20 cellular contexts compared by ENCODE assay signal in genomic region chr5:76165961-76166360, GRCh38.
DNase-seq lines count a peak whose midpoint lies in the region; ATAC-seq and TF ChIP-seq lines count a peak whose summit lies in the region.
"Had no signal": no experiment of that assay in that cellular context is flagged by ENCODE, and none has a peak within 500 bp of the region (broad histone marks: within the 10 kb centered on the region; RNA-seq: fewer than 3 reads in every experiment).

No MANE protein-coding gene starts in this region.

- H2BK5ac ChIP-seq in mesendoderm (ENCODE audit: low read length): no peak overlapping the region

- H3K27me3 ChIP-seq in SJSA1 (replicated peaks) (no peaks in the 10 kb centered on the region; the same call in 1 of the 2 replicates), mesendoderm (ENCODE audit: insufficient read depth, low read length, poor library complexity) (no peaks in the 10 kb centered on the region)
- H3K27me3 ChIP-seq: BLaER1 treated with 17β-estradiol and CSF1 and Interleukin-3, amounts not matched to agents 10 nM and 100 nM had no signal

- no peak overlapping the region for H3K18ac ChIP-seq in mesendoderm (ENCODE audit: low read length)

- no peaks in the 10 kb centered on the region for H3K79me1 ChIP-seq in mesendoderm (ENCODE audit: low read length)

- H3K4ac ChIP-seq in mesendoderm (ENCODE audit: low read depth, low read length): no peak overlapping the region

- H3K27ac Mint-ChIP-seq in CD14-positive monocyte: no peak overlapping the region
- H3K27ac Mint-ChIP-seq: B cell; CD4-positive, CD25-positive, alpha-beta regulatory T cell; CD8-positive, alpha-beta memory T cell; GM23338 had no signal

- TF ChIP-seq CTCF in AG04449 (IDR thresholded peaks at IDR 0.05; ENCODE audit: insufficient read depth, low read length, missing control alignments) (no peak), CD14-positive monocyte (IDR thresholded peaks at IDR 0.05) (no peak)

- no peaks in the 10 kb centered on the region for H3K4me1 Mint-ChIP-seq in CD14-positive monocyte
- H3K4me1 Mint-ChIP-seq: B cell; CD4-positive, CD25-positive, alpha-beta regulatory T cell; CD8-positive, alpha-beta memory T cell; GM23338; IgD-negative memory B cell had no signal

- H3K36me3 Mint-ChIP-seq in CD14-positive monocyte: no peaks in the 10 kb centered on the region
- H3K36me3 Mint-ChIP-seq: IgD-negative memory B cell had no signal

- H3K4me3 Mint-ChIP-seq in CD14-positive monocyte: no peak overlapping the region
- H3K4me3 Mint-ChIP-seq: B cell; CD4-positive, CD25-positive, alpha-beta regulatory T cell; CD8-positive, alpha-beta memory T cell; GM23338; IgD-negative memory B cell had no signal

- no peak for ATAC-seq in GM18520 (IDR thresholded peaks at IDR 0.05; ENCODE audit: unreplicated experiment)
- ATAC-seq: GM23338, HCT116 had no signal

- no peak overlapping the region for H3K4me2 ChIP-seq in mesendoderm (ENCODE audit: low read length)
- H3K4me2 ChIP-seq: BLaER1 treated with 17β-estradiol and CSF1 and Interleukin-3, amounts not matched to agents 10 nM and 100 nM; GM23338 had no signal

- peaks cover 17% of the 10 kb centered on the region for H3K4me1 ChIP-seq in SJSA1 (replicated peaks)
- no peaks in the 10 kb centered on the region for H3K4me1 ChIP-seq in mesendoderm (ENCODE audit: control insufficient read depth, low read depth, low read length)
- H3K4me1 ChIP-seq: BLaER1 treated with 17β-estradiol and CSF1 and Interleukin-3, amounts not matched to agents 10 nM and 100 nM had no signal

- H4K5ac ChIP-seq in mesendoderm (ENCODE audit: low read length): no peak overlapping the region

- no peak overlapping the region for H2BK15ac ChIP-seq in mesendoderm (replicated peaks; ENCODE audit: low read depth)

- no peak overlapping the region for H3K23ac ChIP-seq in mesendoderm (ENCODE audit: low read length)

- intact Hi-C loops in CD14-positive monocyte (cut with micrococcal nuclease): no loop called here

- H3K9me3 ChIP-seq in SJSA1 (replicated peaks): no peaks in the 10 kb centered on the region

- no CpG with 5 or more reads among the region's 2 CpGs for WGBS in mesendoderm (ENCODE audit: extremely low coverage, insufficient coverage, low lambda C conversion rate)

- peak overlapping the region; percentile 48 for H3K27ac ChIP-seq in SJSA1
- no peak overlapping the region for H3K27ac ChIP-seq in mesendoderm (ENCODE audit: low read depth, low read length)
- H3K27ac ChIP-seq: BLaER1 treated with 17β-estradiol and CSF1 and Interleukin-3, amounts not matched to agents 10 nM and 100 nM had no signal

- DNase-seq in AG04449 (ENCODE audit: low read depth, low spot score): peak; percentile 2
- peak in 1 of 2 experiments; percentile 24 for DNase-seq in SJSA1 (ENCODE audit: low read depth in 1 of 2, low spot score in 2 of 2)
- DNase-seq in dermis blood vessel endothelial cell: peak; percentile 53
- peak; percentile 22 for DNase-seq in mesendoderm
- DNase-seq in HEK293T (ENCODE audit: extremely low spot score): no peak
- DNase-seq in CD14-positive monocyte (ENCODE audit: low spot score): no peak
- DNase-seq: 8988T; CD4-positive, CD25-positive, alpha-beta regulatory T cell; CD8-positive, alpha-beta memory T cell; COR-L47; DMS 273 treated with DMSO at 0.1 percent for 48 hours; DMS53; DND-41; H7 had no signal

- H3K9ac ChIP-seq in mesendoderm (ENCODE audit: low read length): no peak overlapping the region
- H3K9ac ChIP-seq: BLaER1 treated with 17β-estradiol and CSF1 and Interleukin-3, amounts not matched to agents 10 nM and 100 nM had no signal

- POLR2A ChIA-PET in AG04449 (lab: Yijun Ruan, JAX): no interaction called here
- POLR2A ChIA-PET in HEK293T (lab: Yijun Ruan, JAX): no interaction called here

- H3K27me3 Mint-ChIP-seq in CD14-positive monocyte (ENCODE audit: low read depth in 3 of 3): peaks cover 0 to 5% (median 4%) of the 10 kb centered on the region in 3 donors

- CTCF ChIA-PET in AG04449 (lab: Yijun Ruan, JAX) (interaction anchor here (1.9 kb wide), 1 partner anchor 9 kb away, joined by 16 read pairs; no protein-coding TSS in a partner anchor), HEK293T (lab: Yijun Ruan, JAX) (interaction anchor here (1.3 kb wide), 1 partner anchor 9 kb away, joined by 8 read pairs; no protein-coding TSS in a partner anchor)

- H3K4me3 ChIP-seq in AG04449 (ENCODE audit: low read depth, low read length) (no peak overlapping the region), SJSA1 (no peak overlapping the region), mesendoderm (ENCODE audit: low read length) (no peak overlapping the region)
- H3K4me3 ChIP-seq: BLaER1 treated with 17β-estradiol and CSF1 and Interleukin-3, amounts not matched to agents 10 nM and 100 nM; GM23338 had no signal

- H3K36me3 ChIP-seq in SJSA1 (no peaks in the 10 kb centered on the region), mesendoderm (ENCODE audit: control insufficient read depth, insufficient read depth, low read length) (no peaks in the 10 kb centered on the region)
- H3K36me3 ChIP-seq: BLaER1 treated with 17β-estradiol and CSF1 and Interleukin-3, amounts not matched to agents 10 nM and 100 nM had no signal

- no peak overlapping the region for H2AK5ac ChIP-seq in mesendoderm (ENCODE audit: low read length)

- no peaks in the 10 kb centered on the region for H3K79me2 ChIP-seq in mesendoderm (ENCODE audit: control insufficient read depth, insufficient read depth, low read length)

- H3K9me3 Mint-ChIP-seq in CD14-positive monocyte: peaks cover 5 to 12% (median 9%) of the 10 kb centered on the region in 7 donors

- H4K8ac ChIP-seq in mesendoderm (ENCODE audit: low read depth, low read length): no peak overlapping the region

- no peak overlapping the region for H3K56ac ChIP-seq in mesendoderm (ENCODE audit: low read length)

- H2BK120ac ChIP-seq in mesendoderm (ENCODE audit: low read depth, low read length): no peak overlapping the region

TF ChIP-seq in HEK293T, 16 proteins besides CTCF, POLR2A, EP300 and RAD21:
- TF ChIP-seq BHLHE40 (IDR thresholded peaks at IDR 0.05; ENCODE audit: borderline replicate concordance) (no peak), HDGF (IDR thresholded peaks at IDR 0.05; ENCODE audit: borderline replicate concordance) (no peak), ELF4 (IDR thresholded peaks at IDR 0.05) (no peak), FOXA1 (IDR thresholded peaks at IDR 0.05) (no peak), PKNOX1 (IDR thresholded peaks at IDR 0.05) (no peak), FOXM1 (IDR thresholded peaks at IDR 0.05; ENCODE audit: borderline replicate concordance) (no peak), SUZ12 (IDR thresholded peaks at IDR 0.05) (no peak)
TF ChIP-seq in HEK293T: peak in this region for 0.

Comparison
In these comparisons a context has a peak if more than half of its experiments do, and no peak if none do; other contexts are left out.
1. DNase-seq: peak in AG04449 (single experiment), dermis blood vessel endothelial cell (single experiment) and mesendoderm (single experiment); none in HEK293T (single experiment) and CD14-positive monocyte (single experiment).